In genomic region chr17:73646409-73647305, GRCh38 we compare ENCODE assay signal across 1 cellular context.
TF ChIP-seq lines count a peak whose summit lies in the region.

No MANE protein-coding gene starts in this region.

TF ChIP-seq in HepG2, 621 proteins besides CTCF, POLR2A, EP300 and RAD21 (continued from another document):
- no peak for TF ChIP-seq ZUFSP (CRISPR knock-in tag; IDR thresholded peaks at IDR 0.05; ENCODE audit: borderline replicate concordance)
- TF ChIP-seq CCDC6 (CRISPR knock-in tag; IDR thresholded peaks at IDR 0.05) = no peak
- no peak for TF ChIP-seq ZNF142 (CRISPR knock-in tag; IDR thresholded peaks at IDR 0.05)
- TF ChIP-seq STAG1 (CRISPR knock-in tag; IDR thresholded peaks at IDR 0.05) = peak; percentile 61
- no peak for TF ChIP-seq STAT6 (CRISPR knock-in tag; IDR thresholded peaks at IDR 0.05; ENCODE audit: borderline replicate concordance)
- TF ChIP-seq ZNF800 (CRISPR knock-in tag; IDR thresholded peaks at IDR 0.05) = 0 out of 2 replicates have a peak, but pooled peaks have one; percentile 14
- no peak for TF ChIP-seq NFYB (CRISPR knock-in tag; IDR thresholded peaks at IDR 0.05)
- no peak for TF ChIP-seq ESRRA (CRISPR knock-in tag; IDR thresholded peaks at IDR 0.05; ENCODE audit: low read depth)
- TF ChIP-seq ZBTB1 (CRISPR knock-in tag; IDR thresholded peaks at IDR 0.05; ENCODE audit: borderline replicate concordance) = no peak
- no peak for TF ChIP-seq ZNF331 (CRISPR knock-in tag; IDR thresholded peaks at IDR 0.05)
- TF ChIP-seq ZNF850 (CRISPR knock-in tag; conservative IDR thresholded peaks at IDR 0.05) = no peak
- TF ChIP-seq CBX5 (CRISPR knock-in tag; IDR thresholded peaks at IDR 0.05; ENCODE audit: borderline replicate concordance) = no peak
- TF ChIP-seq CC2D1A (CRISPR knock-in tag; IDR thresholded peaks at IDR 0.05) = no peak
- TF ChIP-seq ZBTB10 (CRISPR knock-in tag; IDR thresholded peaks at IDR 0.05; ENCODE audit: borderline replicate concordance) = no peak
- TF ChIP-seq SMC3 (IDR thresholded peaks at IDR 0.05; ENCODE audit: low read length) = peak; percentile 40; the same call in 1 of the 2 replicates
- no peak for TF ChIP-seq ADNP (CRISPR knock-in tag; IDR thresholded peaks at IDR 0.05)
- no peak for TF ChIP-seq ZNF562 (CRISPR knock-in tag; IDR thresholded peaks at IDR 0.05; ENCODE audit: borderline replicate concordance)
- TF ChIP-seq ZNF224 (CRISPR knock-in tag; IDR thresholded peaks at IDR 0.05) = no peak
- no peak for TF ChIP-seq ZFP41 (CRISPR knock-in tag; IDR thresholded peaks at IDR 0.05; ENCODE audit: borderline replicate concordance)
- no peak for TF ChIP-seq KLF9 (CRISPR knock-in tag; IDR thresholded peaks at IDR 0.05; ENCODE audit: low read depth)
- no peak for TF ChIP-seq ZNF776 (CRISPR knock-in tag; IDR thresholded peaks at IDR 0.05)
- no peak for TF ChIP-seq REST (IDR thresholded peaks at IDR 0.05; ENCODE audit: borderline replicate concordance in 1 of 2, low read depth in 1 of 2, low read length in 2 of 2)
- TF ChIP-seq TRAFD1 (CRISPR knock-in tag; IDR thresholded peaks at IDR 0.05; ENCODE audit: borderline replicate concordance) = no peak
- no peak for TF ChIP-seq SMAD9 (CRISPR knock-in tag; IDR thresholded peaks at IDR 0.05)
